Comparison of ENCODE assay signal across 10 cellular contexts in genomic region chr2:167863377-167863776, GRCh38.
"Had no signal": no experiment of that assay in that cellular context is flagged by ENCODE, and none has a peak within 500 bp of the region (broad histone marks: within the 10 kb centered on the region; RNA-seq: fewer than 3 reads in every experiment).

No MANE protein-coding gene starts in this region.

- H3K9me3 ChIP-seq: pancreas, thyroid gland had no signal

- H3K4me1 ChIP-seq: pancreas, thyroid gland had no signal

- H3K4me3 ChIP-seq: pancreas, thyroid gland had no signal

- DNase-seq: activated CD4-positive, alpha-beta T cell treated with anti-CD3 and anti-CD28 coated beads for 4 hours; activated CD8-positive, alpha-beta memory T cell treated with anti-CD3 and anti-CD28 coated beads, Interleukin-2, amount 50 U/mL, for 4 hours; activated T-cell treated with anti-CD3 and anti-CD28 coated beads, Interleukin-2, amount 50 U/mL, for 72 hours; aorta; pancreas; stimulated activated CD4-positive, alpha-beta T cell treated with anti-CD3 and anti-CD28 coated beads, Interleukin-4, amount 100 ng/mL, for 24 hours; thyroid gland had no signal

- H3K4me3 Mint-ChIP-seq: activated CD8-positive, alpha-beta T cell treated with anti-CD3 and anti-CD28 coated beads for 36 hours had no signal

- ATAC-seq: esophagus mucosa, left lobe of liver, pancreas had no signal

- H3K27me3 ChIP-seq: pancreas, thyroid gland had no signal

- H3K27ac Mint-ChIP-seq: activated CD8-positive, alpha-beta T cell treated with anti-CD3 and anti-CD28 coated beads for 36 hours had no signal

- H3K9me3 Mint-ChIP-seq: activated CD8-positive, alpha-beta T cell treated with anti-CD3 and anti-CD28 coated beads for 36 hours had no signal

- H3K27ac ChIP-seq: pancreas, thyroid gland had no signal

- H3K36me3 ChIP-seq: pancreas, thyroid gland had no signal
